ENCODE assay signal across 9 cellular contexts in genomic region chr6:402901-403658, GRCh38. TPM values are rescaled to one million over a fixed set of nuclear protein-coding genes. Genes with fewer than 3 reads are reported as not detected.
DNase-seq lines count a peak whose midpoint lies in the region; ATAC-seq and TF ChIP-seq lines count a peak whose summit lies in the region.
"Had no signal": no experiment of that assay in that cellular context is flagged by ENCODE, and none has a peak within 500 bp of the region (broad histone marks: within the 10 kb centered on the region; RNA-seq: fewer than 3 reads in every experiment).

No MANE protein-coding gene starts in this region.

- H3K9me3 Mint-ChIP-seq in activated CD4-positive, alpha-beta T cell treated with anti-CD3 and anti-CD28 coated beads, Interleukin-2, amount 10 ng/mL, durations not matched to agents 24 days and 14 days = no peaks in the 10 kb centered on the region
- no peaks in the 10 kb centered on the region for H3K9me3 Mint-ChIP-seq in activated naive CD4-positive, alpha-beta T cell treated with anti-CD3 and anti-CD28 coated beads, Interleukin-2, amount 50 U/mL, for 72 hours

- no peaks in the 10 kb centered on the region for H3K27me3 Mint-ChIP-seq in activated CD4-positive, alpha-beta T cell treated with anti-CD3 and anti-CD28 coated beads, Interleukin-2, amount 10 ng/mL, durations not matched to agents 24 days and 14 days

- ATAC-seq in activated naive CD4-positive, alpha-beta T cell treated with anti-CD3 and anti-CD28 coated beads, Interleukin-2, amount 50 U/mL, for 72 hours = peak; percentile 66 to 80
- ATAC-seq in GM21529 (IDR thresholded peaks at IDR 0.05; ENCODE audit: unreplicated experiment) = no peak

- peaks cover 97% of the 10 kb centered on the region for H3K36me3 Mint-ChIP-seq in activated CD4-positive, alpha-beta T cell treated with anti-CD3 and anti-CD28 coated beads, Interleukin-2, amount 10 ng/mL, durations not matched to agents 24 days and 14 days (ENCODE audit: low read depth)
- H3K36me3 Mint-ChIP-seq in activated naive CD4-positive, alpha-beta T cell treated with anti-CD3 and anti-CD28 coated beads, Interleukin-2, amount 50 U/mL, for 72 hours = peaks cover 85 to 100% of the 10 kb centered on the region in 2 donors

- peaks cover 86% of the 10 kb centered on the region for H3K4me1 Mint-ChIP-seq in activated CD4-positive, alpha-beta T cell treated with anti-CD3 and anti-CD28 coated beads, Interleukin-2, amount 10 ng/mL, durations not matched to agents 24 days and 14 days

- peak; percentile 75 for DNase-seq in activated CD4-positive, alpha-beta T cell treated with anti-CD3 and anti-CD28 coated beads, Interleukin-2, amount 10 ng/mL, durations not matched to agents 24 days and 14 days
- DNase-seq in activated naive CD4-positive, alpha-beta T cell treated with anti-CD3 and anti-CD28 coated beads, Interleukin-2, amount 50 U/mL, for 72 hours (ENCODE audit: low spot score in 2 of 2) = peak; percentile 65 to 85
- peak; percentile 42 for DNase-seq in stimulated activated CD8-positive, alpha-beta memory T cell treated with anti-CD3 and anti-CD28 coated beads, Interleukin-4, amount 100 ng/mL, for 24 hours (ENCODE audit: low read depth)
- DNase-seq in GF-D8 (lab: John Stamatoyannopoulos, UW) = no peak
- DNase-seq in NCI-H446 treated with DMSO at 0.1 percent for 48 hours (lab: John Stamatoyannopoulos, UW) = no peak
- DNase-seq in NCI-H2029 treated with DMSO at 0.1 percent for 48 hours (lab: John Stamatoyannopoulos, UW) = no peak
- DNase-seq: occipital lobe had no signal

- intact Hi-C loops in activated CD4-positive, alpha-beta T cell treated with anti-CD3 and anti-CD28 coated beads, Interleukin-2, amount 10 ng/mL, durations not matched to agents 24 days and 14 days (cut with micrococcal nuclease) = loop anchor here (1.0 to 5.0 kb wide), 4 partner anchors 12 to 289 kb away; partner anchors contain the start of genes EXOC2 and IRF4

- H3K4me3 Mint-ChIP-seq in activated CD4-positive, alpha-beta T cell treated with anti-CD3 and anti-CD28 coated beads, Interleukin-2, amount 10 ng/mL, durations not matched to agents 24 days and 14 days = peak overlapping the region; percentile 89

- peak overlapping the region; percentile 94 for H3K27ac Mint-ChIP-seq in activated CD4-positive, alpha-beta T cell treated with anti-CD3 and anti-CD28 coated beads, Interleukin-2, amount 10 ng/mL, durations not matched to agents 24 days and 14 days
- peak overlapping the region; percentile 97 for H3K27ac Mint-ChIP-seq in activated naive CD4-positive, alpha-beta T cell treated with anti-CD3 and anti-CD28 coated beads, Interleukin-2, amount 50 U/mL, for 72 hours

- TF ChIP-seq POLR2A in GM19099 (IDR thresholded peaks at IDR 0.05; ENCODE audit: extremely low read depth, insufficient read length, low read depth) = peak; percentile 43

RNA-seq across cellular contexts. Expression of gene IRF4, which starts 11.5 kb away (rescaled TPM):
- 831 and 846 TPM in 2 replicates for total RNA-seq in activated CD4-positive, alpha-beta T cell treated with anti-CD3 and anti-CD28 coated beads, Interleukin-2, amount 10 ng/mL, durations not matched to agents 24 days and 14 days
- 100 to 1,000 TPM; 334 to 809 TPM for total RNA-seq in activated naive CD4-positive, alpha-beta T cell treated with anti-CD3 and anti-CD28 coated beads, Interleukin-2, amount 50 U/mL, for 72 hours

Comparison
In these comparisons a context has a peak if more than half of its experiments do, and no peak if none do; other contexts are left out.
1. DNase-seq: peak in activated CD4-positive, alpha-beta T cell treated with anti-CD3 and anti-CD28 coated beads, Interleukin-2, amount 10 ng/mL, durations not matched to agents 24 days and 14 days (single experiment), activated naive CD4-positive, alpha-beta T cell treated with anti-CD3 and anti-CD28 coated beads, Interleukin-2, amount 50 U/mL, for 72 hours (2 of 2) and stimulated activated CD8-positive, alpha-beta memory T cell treated with anti-CD3 and anti-CD28 coated beads, Interleukin-4, amount 100 ng/mL, for 24 hours (single experiment); none in GF-D8 (single experiment), NCI-H446 treated with DMSO at 0.1 percent for 48 hours (single experiment) and NCI-H2029 treated with DMSO at 0.1 percent for 48 hours (single experiment).